26 cellular contexts compared by ENCODE assay signal in genomic region chr2:149189769-149190168, GRCh38.
"Had no signal": no experiment of that assay in that cellular context is flagged by ENCODE, and none has a peak within 500 bp of the region (broad histone marks: within the 10 kb centered on the region; RNA-seq: fewer than 3 reads in every experiment).

No MANE protein-coding gene starts in this region.

- DNase-seq: stimulated activated CD4-positive, alpha-beta T cell treated with anti-CD3 and anti-CD28 coated beads, Interleukin-2, amount 100 ng/mL, for 48 hours; stimulated activated CD4-positive, alpha-beta T cell treated with anti-CD3 and anti-CD28 coated beads, Interleukin-4, amount 100 ng/mL, for 1 hour; stimulated activated CD4-positive, alpha-beta T cell treated with anti-CD3 and anti-CD28 coated beads, Interleukin-4, amount 100 ng/mL, for 24 hours; stimulated activated CD4-positive, alpha-beta T cell treated with anti-CD3 and anti-CD28 coated beads, Interleukin-4, amount 100 ng/mL, for 4 hours; stimulated activated CD8-positive, alpha-beta memory T cell treated with anti-CD3 and anti-CD28 coated beads, Interleukin-4, amount 100 ng/mL, for 48 hours; stimulated activated naive B cell treated with anti-CD40 and anti-IgM and Interleukin-4, amounts not matched to agents 10 μg/mL and 1 μg/mL and 100 μg/mL, for 72 hours; stimulated activated naive CD4-positive, alpha-beta T cell; stimulated activated naive CD4-positive, alpha-beta T cell treated with Interleukin-2 at 50 U/mL for 16 hours; stimulated activated naive CD8-positive, alpha-beta T cell treated with anti-CD3 and anti-CD28 coated beads, Interleukin-15, amount 100 ng/mL, for 72 hours; stimulated activated naive CD8-positive, alpha-beta T cell treated with anti-CD3 and anti-CD28 coated beads, Interleukin-15, Interleukin-2, amounts not matched to agents 100 U/mL and 50 U/mL, for 24 hours; stomach; substantia nigra; testis; thyroid gland; tibial artery; transverse colon; trophoblast cell; upper lobe of left lung; upper lobe of right lung; uterus had no signal

- ATAC-seq: stimulated activated effector memory CD8-positive, alpha-beta T cell treated with anti-CD3 and anti-CD28 coated beads, Interleukin-12 subunit alpha, Interleukin-12 subunit beta, amount 100 ng/mL, for 72 hours; stimulated activated memory B cell treated with anti-CD40 and anti-IgM and Interleukin-4, amounts not matched to agents 10 μg/mL and 1 μg/mL and 100 μg/mL, for 72 hours; stimulated activated naive B cell treated with anti-CD40 and anti-IgM and Interleukin-4, amounts not matched to agents 10 μg/mL and 1 μg/mL and 100 μg/mL, for 72 hours; stimulated activated naive CD8-positive, alpha-beta T cell treated with anti-CD3 and anti-CD28 coated beads, Interleukin-15, amount 100 ng/mL, for 72 hours; stimulated activated naive CD8-positive, alpha-beta T cell treated with anti-CD3 and anti-CD28 coated beads, Interleukin-15, Interleukin-2, amounts not matched to agents 100 U/mL and 50 U/mL, for 24 hours; upper lobe of right lung had no signal

- H3K4me3 ChIP-seq: stomach, suprapubic skin, testis, thoracic aorta, thyroid gland, tibial artery, tibial nerve, transverse colon, upper lobe of left lung, upper lobe of right lung, uterus, vagina had no signal

- H3K27ac ChIP-seq: stomach, suprapubic skin, testis, thoracic aorta, thyroid gland, tibial artery, tibial nerve, transverse colon, upper lobe of left lung, upper lobe of right lung, uterus, vagina had no signal

- H3K9me3 ChIP-seq: stomach, suprapubic skin, testis, thoracic aorta, thyroid gland, tibial artery, tibial nerve, transverse colon, upper lobe of left lung, upper lobe of right lung, uterus, vagina had no signal

- H3K36me3 ChIP-seq: stomach, suprapubic skin, thoracic aorta, thyroid gland, tibial artery, tibial nerve, transverse colon, upper lobe of left lung, upper lobe of right lung, uterus, vagina had no signal

- H3K27me3 ChIP-seq: stomach, suprapubic skin, testis, thyroid gland, tibial artery, tibial nerve, transverse colon, upper lobe of left lung, upper lobe of right lung, uterus, vagina had no signal

- H3K4me1 ChIP-seq: stomach, suprapubic skin, testis, thyroid gland, tibial artery, tibial nerve, transverse colon, upper lobe of left lung, upper lobe of right lung, uterus, vagina had no signal
